8 cellular contexts compared by ENCODE assay signal in the genomic region with DNA sequence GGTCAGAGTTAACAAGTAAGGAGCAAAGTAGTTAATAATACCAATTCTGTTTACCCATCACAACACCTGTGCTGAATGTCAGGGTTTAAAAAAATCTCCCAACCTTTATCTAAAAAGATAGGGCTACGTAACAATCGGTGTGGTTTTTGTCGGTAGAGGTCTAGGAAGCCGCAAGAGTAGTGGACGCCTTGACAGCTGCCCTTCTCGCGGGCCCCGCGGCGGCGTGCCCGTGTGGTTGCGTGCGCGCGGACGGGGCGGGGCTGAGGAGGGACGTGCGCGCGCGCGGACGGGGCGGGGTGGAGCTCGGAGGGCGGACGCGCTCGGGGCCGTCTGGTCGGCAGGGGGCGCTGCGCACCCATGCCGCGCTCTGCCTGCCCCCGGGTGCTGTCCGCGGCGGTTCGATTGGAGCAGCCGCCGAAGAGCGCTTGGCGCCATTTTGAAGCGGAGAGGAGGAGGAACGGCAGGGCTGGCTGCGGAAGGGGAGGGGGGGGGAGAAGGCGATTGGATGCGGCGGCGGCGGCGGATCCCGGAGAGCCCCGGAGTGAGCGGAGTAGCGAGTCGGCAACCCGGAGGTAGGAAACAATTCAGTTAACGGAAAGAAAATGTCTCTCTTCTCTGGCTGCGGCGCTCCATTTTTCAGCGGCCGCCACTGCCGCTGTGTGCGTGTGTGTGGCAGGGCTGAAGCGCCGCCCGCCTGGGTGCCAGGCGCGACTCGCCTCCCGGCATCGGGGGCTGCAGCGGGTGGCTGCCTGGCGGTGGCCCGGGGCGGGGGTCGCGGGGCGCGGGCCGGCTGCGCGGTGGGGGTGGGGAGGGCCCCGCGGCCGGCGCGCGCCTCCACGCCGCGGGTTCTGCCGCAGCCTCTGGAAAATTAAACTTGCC. TPM values are rescaled to one million over a fixed set of nuclear protein-coding genes. Genes with fewer than 3 reads are reported as not detected.
DNase-seq lines count a peak whose midpoint lies in the region; ATAC-seq, FAIRE-seq and TF ChIP-seq lines count a peak whose summit lies in the region.

A gene with protein sequence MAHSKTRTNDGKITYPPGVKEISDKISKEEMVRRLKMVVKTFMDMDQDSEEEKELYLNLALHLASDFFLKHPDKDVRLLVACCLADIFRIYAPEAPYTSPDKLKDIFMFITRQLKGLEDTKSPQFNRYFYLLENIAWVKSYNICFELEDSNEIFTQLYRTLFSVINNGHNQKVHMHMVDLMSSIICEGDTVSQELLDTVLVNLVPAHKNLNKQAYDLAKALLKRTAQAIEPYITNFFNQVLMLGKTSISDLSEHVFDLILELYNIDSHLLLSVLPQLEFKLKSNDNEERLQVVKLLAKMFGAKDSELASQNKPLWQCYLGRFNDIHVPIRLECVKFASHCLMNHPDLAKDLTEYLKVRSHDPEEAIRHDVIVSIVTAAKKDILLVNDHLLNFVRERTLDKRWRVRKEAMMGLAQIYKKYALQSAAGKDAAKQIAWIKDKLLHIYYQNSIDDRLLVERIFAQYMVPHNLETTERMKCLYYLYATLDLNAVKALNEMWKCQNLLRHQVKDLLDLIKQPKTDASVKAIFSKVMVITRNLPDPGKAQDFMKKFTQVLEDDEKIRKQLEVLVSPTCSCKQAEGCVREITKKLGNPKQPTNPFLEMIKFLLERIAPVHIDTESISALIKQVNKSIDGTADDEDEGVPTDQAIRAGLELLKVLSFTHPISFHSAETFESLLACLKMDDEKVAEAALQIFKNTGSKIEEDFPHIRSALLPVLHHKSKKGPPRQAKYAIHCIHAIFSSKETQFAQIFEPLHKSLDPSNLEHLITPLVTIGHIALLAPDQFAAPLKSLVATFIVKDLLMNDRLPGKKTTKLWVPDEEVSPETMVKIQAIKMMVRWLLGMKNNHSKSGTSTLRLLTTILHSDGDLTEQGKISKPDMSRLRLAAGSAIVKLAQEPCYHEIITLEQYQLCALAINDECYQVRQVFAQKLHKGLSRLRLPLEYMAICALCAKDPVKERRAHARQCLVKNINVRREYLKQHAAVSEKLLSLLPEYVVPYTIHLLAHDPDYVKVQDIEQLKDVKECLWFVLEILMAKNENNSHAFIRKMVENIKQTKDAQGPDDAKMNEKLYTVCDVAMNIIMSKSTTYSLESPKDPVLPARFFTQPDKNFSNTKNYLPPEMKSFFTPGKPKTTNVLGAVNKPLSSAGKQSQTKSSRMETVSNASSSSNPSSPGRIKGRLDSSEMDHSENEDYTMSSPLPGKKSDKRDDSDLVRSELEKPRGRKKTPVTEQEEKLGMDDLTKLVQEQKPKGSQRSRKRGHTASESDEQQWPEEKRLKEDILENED (N-terminal part only) (plus strand): TSS at position 431 of the 879 bp plus-strand sequence. CDS start 62,321 bp downstream, outside the sequence.

- no peaks in the 10 kb centered on the region for H3K9me3 ChIP-seq in T-helper 17 cell (ENCODE audit: control insufficient read depth, low read length, poor library complexity, severe bottlenecking)
- H3K9me3 ChIP-seq in right atrium auricular region = no peaks in the 10 kb centered on the region
- no peaks in the 10 kb centered on the region for H3K9me3 ChIP-seq in psoas muscle

- H3K4me3 Mint-ChIP-seq in T-helper 17 cell = peak within 1 kb of the TSS; percentile 95

- TF ChIP-seq CTCF in right atrium auricular region (IDR thresholded peaks at IDR 0.05) (peak; percentile 94 to 95), psoas muscle (IDR thresholded peaks at IDR 0.05) (peak; percentile 96)

- DNase-seq in NCI-H1694 treated with DMSO at 0.1 percent for 48 hours (lab: John Stamatoyannopoulos, UW) (peak; percentile 68), T-helper 17 cell (peak; percentile 96 to 99 (median 98)), anterior cingulate cortex (lab: John Stamatoyannopoulos, UW) (peak; percentile 49 to 97 (median 92)), right atrium auricular region (ENCODE audit: low spot score) (peak; percentile 93), psoas muscle (peak; percentile 95 to 98), urothelium cell line (ENCODE audit: low spot score) (peak; percentile 89)

- H3K27me3 ChIP-seq in right atrium auricular region (no peaks in the 10 kb centered on the region), psoas muscle (ENCODE audit: insufficient read depth in 3 of 3, low read length in 2 of 3) (no peaks in the 10 kb centered on the region)

- peaks cover 0 to 35% of the 10 kb centered on the region in 2 donors for H3K4me1 ChIP-seq in right atrium auricular region
- H3K4me1 ChIP-seq in psoas muscle = peaks cover 31% of the 10 kb centered on the region

- H3K27me3 Mint-ChIP-seq in T-helper 17 cell = peaks cover 5% of the 10 kb centered on the region

- H3K4me1 Mint-ChIP-seq in T-helper 17 cell = peaks cover 29% of the 10 kb centered on the region

- H3K36me3 ChIP-seq in right atrium auricular region (no peaks in the 10 kb centered on the region), psoas muscle (ENCODE audit: insufficient read depth in 1 of 2, low read depth in 1 of 2) (no peaks in the 10 kb centered on the region)

- H3K4me3 ChIP-seq in right atrium auricular region (peak within 1 kb of the TSS; percentile 83 to 90), psoas muscle (peak within 1 kb of the TSS; percentile 89)

- intact Hi-C loops in psoas muscle (cut with DNase I) = loop anchor here (2.0 to 5.0 kb wide), 3 partner anchors 53 to 1136 kb away; no protein-coding TSS in a partner anchor

- peak; percentile 81 for FAIRE-seq in urothelium cell line (lab: Jason Lieb, UNC)

- H3K27ac ChIP-seq in right atrium auricular region (peak within 1 kb of the TSS; percentile 94 to 96), psoas muscle (peak within 1 kb of the TSS; percentile 94)

- peak; percentile 78 for TF ChIP-seq POLR2A in GM15510 (IDR thresholded peaks at IDR 0.05; ENCODE audit: borderline replicate concordance, extremely low read depth, insufficient read length)

- H3K36me3 Mint-ChIP-seq in T-helper 17 cell (ENCODE audit: low read depth) = no peaks in the 10 kb centered on the region

- 1% methylated on average over 60 to 97 of the region's 97 CpGs for WGBS in psoas muscle, 3 donors

- peak within 1 kb of the TSS; percentile 96 for H3K27ac Mint-ChIP-seq in T-helper 17 cell

- peak; percentile 81 for ATAC-seq in HG02885 (IDR thresholded peaks at IDR 0.05; ENCODE audit: poor library complexity, unreplicated experiment)
- ATAC-seq in T-helper 17 cell = peak; percentile 94
- ATAC-seq in psoas muscle = peak; percentile 93 to 99 (median 98)

RNA-seq across cellular contexts. Expression of the gene that starts here (rescaled TPM):
- total RNA-seq in T-helper 17 cell = 10 to 100 TPM; 39.2 to 46.7 TPM
- total RNA-seq in right atrium auricular region = 10 to 100 TPM; 14.7 to 16.2 TPM
- 10 to 100 TPM; 18.3 to 28.1 (median 22.1) TPM for total RNA-seq in psoas muscle
- polyA plus RNA-seq in psoas muscle = 1 to 10 TPM; 3.6 to 7.6 (median 4.4) TPM

Comparison
In these comparisons a context has a peak if more than half of its experiments do, and no peak if none do; other contexts are left out.
1. Peak in every context shown above with its lines: DNase-seq, ATAC-seq, H3K4me3 ChIP-seq and H3K27ac ChIP-seq.